Comparison of ENCODE assay signal across 13 cellular contexts in genomic region chr15:64019764-64020163, GRCh38. TPM values are rescaled to one million over a fixed set of nuclear protein-coding genes. Genes with fewer than 3 reads are reported as not detected.
DNase-seq lines count a peak whose midpoint lies in the region; ATAC-seq and TF ChIP-seq lines count a peak whose summit lies in the region.
"Had no signal": no experiment of that assay in that cellular context is flagged by ENCODE, and none has a peak within 500 bp of the region (broad histone marks: within the 10 kb centered on the region; RNA-seq: fewer than 3 reads in every experiment).

No MANE protein-coding gene starts in this region.

- H4K20me1 ChIP-seq in PC-3 (ENCODE audit: low read length): no peaks in the 10 kb centered on the region

- POLR2A ChIA-PET in PC-3 (lab: Charles Lee; ENCODE audit: unreplicated experiment): no interaction called here

- peak overlapping the region; percentile 66 for H3K4me2 ChIP-seq in PC-3 (ENCODE audit: low read length)

- no peaks in the 10 kb centered on the region for H3K9me3 ChIP-seq in PC-3 (ENCODE audit: low read length)
- H3K9me3 ChIP-seq: vagina had no signal

- no peak overlapping the region for H3K9ac ChIP-seq in PC-3 (ENCODE audit: low read length)

- DNase-seq in PC-3: peak; percentile 94
- DNase-seq in left lobe of liver (ENCODE audit: low spot score): peak; percentile 68
- DNase-seq in hepatic stellate cell (ENCODE audit: low spot score): no peak
- no peak for DNase-seq in head of caudate nucleus
- DNase-seq in iPS-NIHi7 (ENCODE audit: extremely low spot score): no peak
- DNase-seq in NCI-H510A treated with DMSO at 0.1 percent for 48 hours (lab: John Stamatoyannopoulos, UW): no peak
- DNase-seq: activated CD4-positive, CD25-positive, alpha-beta regulatory T cell; activated effector memory CD4-positive, alpha-beta T cell treated with anti-CD3 and anti-CD28 coated beads, Interleukin-2, amount 50 U/mL, for 16 hours; hypothalamus; OCI-M1 had no signal

- H3K79me2 ChIP-seq in PC-3 (ENCODE audit: low read length): no peaks in the 10 kb centered on the region

- H3K27me3 ChIP-seq in PC-3 (ENCODE audit: low read length): no peaks in the 10 kb centered on the region
- H3K27me3 ChIP-seq: vagina had no signal

- peaks cover 42% of the 10 kb centered on the region for H3K4me1 ChIP-seq in PC-3 (ENCODE audit: insufficient read depth, low read length)

- no peaks in the 10 kb centered on the region for H3K9me2 ChIP-seq in PC-3 (replicated peaks; ENCODE audit: low read length)

- H3K4me3 ChIP-seq in PC-3 (ENCODE audit: low read length): no peak overlapping the region; the same call in 1 of the 2 replicates
- H3K4me3 ChIP-seq: vagina had no signal

- BruUV-seq in PC-3 (replicated peaks; lab: Mats Ljungman, UMichigan): no TSS peak

- H3K27ac ChIP-seq in 22Rv1: peak overlapping the region; percentile 51
- H3K27ac ChIP-seq in PC-3 (ENCODE audit: low read length): peak overlapping the region; percentile 40
- H3K27ac ChIP-seq: vagina had no signal

- no peaks in the 10 kb centered on the region for H3F3A ChIP-seq in PC-3 (ENCODE audit: low read length, unreplicated experiment)

- no peaks in the 10 kb centered on the region for H3K36me3 ChIP-seq in PC-3 (ENCODE audit: low read depth, low read length)

- intact Hi-C loops in PC-3 (cut with micrococcal nuclease) (no loop called here), head of caudate nucleus (cut with DNase I) (no loop called here)

- H2AFZ ChIP-seq in PC-3 (ENCODE audit: low read length): no peak overlapping the region

- no peak for TF ChIP-seq CTCF in 22Rv1 (IDR thresholded peaks at IDR 0.05)
- no peak for TF ChIP-seq CTCF in PC-3 (conservative IDR thresholded peaks at IDR 0.05; ENCODE audit: low read depth, low read length)

- ATAC-seq in GM21390 (IDR thresholded peaks at IDR 0.05; ENCODE audit: unreplicated experiment) (peak; percentile 48), PC-3 (peak; percentile 78), left lobe of liver (peak; percentile 80)

- CTCF ChIA-PET in PC-3 (lab: Charles Lee): interaction anchor here (0.9 kb wide), 1 partner anchor 74 kb away, joined by 4 read pairs; no protein-coding TSS in a partner anchor

RNA-seq across cellular contexts. Expression of gene DAPK2, which starts 26.5 kb away (rescaled TPM):
- total RNA-seq in PC-3 (2014; rRNA removed) (1.4 and 5.2 TPM in 2 replicates), left lobe of liver (0.88 TPM)

Comparison
In these comparisons a context has a peak if more than half of its experiments do, and no peak if none do; other contexts are left out.
1. DNase-seq: peak in PC-3 (single experiment) and left lobe of liver (single experiment); none in hepatic stellate cell (single experiment), head of caudate nucleus (0 of 42), iPS-NIHi7 (single experiment) and NCI-H510A treated with DMSO at 0.1 percent for 48 hours (single experiment).
2. Peak in every context shown above with its lines, with median percentiles within 50 percentile points of each other: ATAC-seq.